In genomic region chr6:2030682-2031244, GRCh38 we compare ENCODE assay signal across 26 cellular contexts.
A peak's percentile ranks its signal among the peaks of the same experiment; 100 is the strongest.
DNase-seq lines count a peak whose midpoint lies in the region; ATAC-seq, FAIRE-seq and TF ChIP-seq lines count a peak whose summit lies in the region.
"Had no signal": no experiment of that assay in that cellular context is flagged by ENCODE, and none has a peak within 500 bp of the region (broad histone marks: within the 10 kb centered on the region; RNA-seq: fewer than 3 reads in every experiment).

No MANE protein-coding gene starts in this region.

- 81% methylated on average over 7 of the region's 7 CpGs for WGBS in mesenchymal stem cell

- H2BK15ac ChIP-seq in mesenchymal stem cell (ENCODE audit: low read depth, poor library complexity, severe bottlenecking) = no peak overlapping the region

- H3K36me3 ChIP-seq in HUES48 (ENCODE audit: control insufficient read depth, insufficient read depth, low read length) (no peaks in the 10 kb centered on the region), endothelial cell of umbilical vein (ENCODE audit: control insufficient read depth in 2 of 2, extremely low read depth in 1 of 2, insufficient read depth in 2 of 2, low read length in 2 of 2) (no peaks in the 10 kb centered on the region), lower lobe of right lung (no peaks in the 10 kb centered on the region), mesenchymal stem cell (ENCODE audit: control insufficient read depth in 1 of 2, insufficient read depth in 2 of 2, low read depth in 1 of 2, low read length in 2 of 2) (no peaks in the 10 kb centered on the region)
- H3K36me3 ChIP-seq: ascending aorta, colonic mucosa had no signal

- H3K79me1 ChIP-seq in mesenchymal stem cell (replicated peaks; ENCODE audit: low read length, poor library complexity, severe bottlenecking) = peaks cover 8% of the 10 kb centered on the region

- H2AFZ ChIP-seq in endothelial cell of umbilical vein (ENCODE audit: low read depth, low read length) = no peak overlapping the region
- H2AFZ ChIP-seq in mesenchymal stem cell (ENCODE audit: low read depth, low read length) = no peak overlapping the region

- H3K23ac ChIP-seq in mesenchymal stem cell (ENCODE audit: low read length in 2 of 2) = no peak overlapping the region

- TF ChIP-seq POLR2A in endothelial cell of umbilical vein (IDR thresholded peaks at IDR 0.05; ENCODE audit: low read depth, low read length) = no peak

- no peak for FAIRE-seq in endothelial cell of umbilical vein (lab: Jason Lieb, UNC)
- FAIRE-seq: G401.6 had no signal

- intact Hi-C loops in endothelial cell of umbilical vein (cut with micrococcal nuclease) (no loop called here), sciatic nerve (cut with DNase I) (no loop called here), lower lobe of right lung (cut with DNase I) (no loop called here)

- H4K91ac ChIP-seq in mesenchymal stem cell (ENCODE audit: low read length) = no peak overlapping the region

- no peak overlapping the region for H2BK120ac ChIP-seq in mesenchymal stem cell (ENCODE audit: low read depth, low read length)

- no peak overlapping the region for H3K4ac ChIP-seq in mesenchymal stem cell (ENCODE audit: low read depth in 1 of 2, low read length in 2 of 2)

- H2AK5ac ChIP-seq in mesenchymal stem cell (ENCODE audit: low read length, severe bottlenecking) = no peak overlapping the region

- H3K4me1 ChIP-seq in HUES48 (ENCODE audit: control insufficient read depth, insufficient read depth, low read length) (peaks cover 7% of the 10 kb centered on the region), endothelial cell of umbilical vein (ENCODE audit: control insufficient read depth, extremely low read depth, insufficient read depth, low read length) (peaks cover 25% of the 10 kb centered on the region), lower lobe of right lung (no peaks in the 10 kb centered on the region), mesenchymal stem cell (ENCODE audit: control insufficient read depth, insufficient read depth, low read depth, low read length) (peaks cover 3% of the 10 kb centered on the region)
- H3K4me1 ChIP-seq: ascending aorta had no signal

- H3K27ac ChIP-seq in HUES48 (ENCODE audit: low read depth, low read length) (peak overlapping the region; percentile 7), endothelial cell of umbilical vein (ENCODE audit: insufficient read depth, low read depth, low read length) (peak overlapping the region; percentile 1), lower lobe of right lung (no peak overlapping the region), mesenchymal stem cell (ENCODE audit: low read length, poor library complexity, severe bottlenecking) (no peak overlapping the region)
- H3K27ac ChIP-seq: ascending aorta, colonic mucosa, epithelial cell of prostate had no signal

- H4K8ac ChIP-seq in mesenchymal stem cell (ENCODE audit: low read length) = no peak overlapping the region

- no peak overlapping the region for H3K14ac ChIP-seq in mesenchymal stem cell (ENCODE audit: low read length in 2 of 2)

- no peaks in the 10 kb centered on the region for H4K20me1 ChIP-seq in endothelial cell of umbilical vein (replicated peaks; ENCODE audit: control insufficient read depth, extremely low read depth, insufficient read depth, low read length)

- H3K4me2 ChIP-seq in endothelial cell of umbilical vein (ENCODE audit: insufficient read depth, low read length) (peak overlapping the region; percentile 2), mesenchymal stem cell (ENCODE audit: low read length, poor library complexity, severe bottlenecking) (no peak overlapping the region)

- H2BK5ac ChIP-seq in mesenchymal stem cell (ENCODE audit: low read depth, low read length, poor library complexity, severe bottlenecking) = no peak overlapping the region

- H3K79me2 ChIP-seq in endothelial cell of umbilical vein (ENCODE audit: control insufficient read depth, insufficient read depth, low read length) = no peaks in the 10 kb centered on the region

- no TSS peak for BruUV-seq in endothelial cell of umbilical vein (replicated peaks; lab: Mats Ljungman, UMichigan)

- H3K4me3 ChIP-seq in HUES48 (ENCODE audit: low read depth, low read length) (no peak overlapping the region), endothelial cell of umbilical vein (replicated peaks in 1 of 3; ENCODE audit: insufficient read depth in 1 of 3, low read depth in 1 of 3, low read length in 3 of 3) (no peak overlapping the region), lower lobe of right lung (no peak overlapping the region), mesenchymal stem cell (ENCODE audit: insufficient read depth in 1 of 2, low read depth in 1 of 2, low read length in 2 of 2) (no peak overlapping the region)
- H3K4me3 ChIP-seq: ascending aorta, colonic mucosa had no signal

- CTCF ChIA-PET in endothelial cell of umbilical vein (lab: Charles Lee) = interaction anchor here (1.3 kb wide), 2 partner anchors 11 to 323 kb away, joined by 3 read pairs; no protein-coding TSS in a partner anchor

- H3K9ac ChIP-seq in HUES48 (ENCODE audit: low read depth, low read length) (no peak overlapping the region), endothelial cell of umbilical vein (replicated peaks; ENCODE audit: extremely low read depth, insufficient read depth, low read length) (no peak overlapping the region), mesenchymal stem cell (ENCODE audit: low read length) (no peak overlapping the region)

- dilution Hi-C loops in endothelial cell of umbilical vein (cut with MboI; ENCODE audit: extremely low pct_ligation_motif_present, low sequenced_read_pairs) = no loop called here

- H2BK12ac ChIP-seq in mesenchymal stem cell (ENCODE audit: low read length in 2 of 2) = no peak overlapping the region

- POLR2A ChIA-PET in endothelial cell of umbilical vein (lab: Charles Lee) = interaction anchor here (0.9 kb wide), 1 partner anchor 420 kb away, joined by 3 read pairs; no protein-coding TSS in a partner anchor

- H3K9me3 ChIP-seq in HUES48 (ENCODE audit: control insufficient read depth, insufficient read depth, low read length) = no peaks in the 10 kb centered on the region
- no peaks in the 10 kb centered on the region for H3K9me3 ChIP-seq in endothelial cell of umbilical vein (replicated peaks; ENCODE audit: control insufficient read depth, insufficient read depth, low read length)
- H3K9me3 ChIP-seq in lower lobe of right lung = no peaks in the 10 kb centered on the region
- H3K9me3 ChIP-seq in mesenchymal stem cell (ENCODE audit: control insufficient read depth, low read length) = no peaks in the 10 kb centered on the region
- H3K9me3 ChIP-seq: ascending aorta, colonic mucosa had no signal

- no peak overlapping the region for H3K18ac ChIP-seq in mesenchymal stem cell (ENCODE audit: low read depth in 1 of 2, low read length in 2 of 2)

- H3K27me3 ChIP-seq in HUES48 (ENCODE audit: control insufficient read depth, insufficient read depth, low read length) (no peaks in the 10 kb centered on the region), endothelial cell of umbilical vein (ENCODE audit: control insufficient read depth in 2 of 2, insufficient read depth in 2 of 2, low read length in 2 of 2) (no peaks in the 10 kb centered on the region), lower lobe of right lung (ENCODE audit: low read depth) (no peaks in the 10 kb centered on the region), mesenchymal stem cell (ENCODE audit: control insufficient read depth in 1 of 2, insufficient read depth in 1 of 2, low read length in 2 of 2) (no peaks in the 10 kb centered on the region)
- H3K27me3 ChIP-seq: ascending aorta, colonic mucosa had no signal

- ATAC-seq in sciatic nerve (no peak), lower lobe of right lung (no peak), GM21381 (IDR thresholded peaks at IDR 0.05; ENCODE audit: unreplicated experiment) (no peak)
- ATAC-seq: activated T-cell treated with anti-CD3 and anti-CD28 coated beads, Interleukin-2, amount 50 U/mL, for 72 hours; CD8-positive, alpha-beta T cell; natural killer cell treated with Interleukin-12 subunit alpha and Interleukin-12 subunit beta and Interleukin-15 and Interleukin-18, amount 100 ng/mL, for 72 hours; Panc1 had no signal

- H3K9me1 ChIP-seq in endothelial cell of umbilical vein (replicated peaks; ENCODE audit: control insufficient read depth, extremely low read depth, insufficient read depth, low read length) = peaks cover 3% of the 10 kb centered on the region

- DNase-seq in DMS153 (lab: John Stamatoyannopoulos, UW) (peak; percentile 43), NCI-H526 treated with DMSO at 0.1 percent for 48 hours (lab: John Stamatoyannopoulos, UW) (peak; percentile 38), endothelial cell of umbilical vein (ENCODE audit: low read depth, low spot score) (peak; percentile 51), sciatic nerve (ENCODE audit: low spot score) (no peak), lower lobe of right lung (no peak), mesenchymal stem cell (no peak)
- DNase-seq: ACHN; activated CD4-positive, alpha-beta T cell treated with anti-CD3 and anti-CD28 coated beads, Interleukin-2, amount 50 U/mL, for 48 hours; activated CD4-positive, CD25-positive, alpha-beta regulatory T cell treated with anti-CD3 and anti-CD28 coated beads, Interleukin-2, amount 50 U/mL, for 72 hours; activated T-cell treated with anti-CD3 and anti-CD28 coated beads, Interleukin-2, amount 50 U/mL, for 72 hours; CD8-positive, alpha-beta T cell; colonic mucosa; effector CD8-positive, alpha-beta T cell; KBM-7; NCI-H1092 treated with DMSO at 0.1 percent for 48 hours; occipital lobe; Right ventricle myocardium superior; stimulated activated CD4-positive, alpha-beta T cell treated with anti-CD3 and anti-CD28 coated beads, Interleukin-15, amount 100 ng/mL, for 24 hours; stimulated activated CD4-positive, alpha-beta T cell treated with anti-CD3 and anti-CD28 coated beads, Interleukin-4, amount 100 ng/mL, for 4 hours had no signal

- no peak for TF ChIP-seq CTCF in endothelial cell of umbilical vein (IDR thresholded peaks at IDR 0.05; ENCODE audit: extremely low read depth in 1 of 2, insufficient read depth in 1 of 2, low read depth in 1 of 2, low read length in 2 of 2)
- TF ChIP-seq CTCF in lower lobe of right lung (IDR thresholded peaks at IDR 0.05) = no peak

TF ChIP-seq in endothelial cell of umbilical vein, 7 proteins besides CTCF, POLR2A, EP300 and RAD21:
- TF ChIP-seq MAX (IDR thresholded peaks at IDR 0.05; ENCODE audit: insufficient read depth, insufficient read length) (no peak), GATA2 (IDR thresholded peaks at IDR 0.05; ENCODE audit: insufficient read depth, insufficient read length, low read depth, low read length) (no peak), JUN (IDR thresholded peaks at IDR 0.05; ENCODE audit: borderline replicate concordance, insufficient read depth, insufficient read length, low read depth) (no peak), MYC (IDR thresholded peaks at IDR 0.05; ENCODE audit: low read depth, low read length) (no peak), POLR2AphosphoS5 (IDR thresholded peaks at IDR 0.05; ENCODE audit: insufficient read depth, low read depth, low read length) (no peak), FOS (IDR thresholded peaks at IDR 0.05; ENCODE audit: borderline replicate concordance, insufficient read depth, low read length) (peak; percentile 30), EZH2 (IDR thresholded peaks at IDR 0.05; ENCODE audit: borderline replicate concordance, low read depth, low read length, severe bottlenecking) (no peak)

Comparison
In these comparisons a context has a peak if more than half of its experiments do, and no peak if none do; other contexts are left out.
1. DNase-seq: peak in DMS153 (single experiment), NCI-H526 treated with DMSO at 0.1 percent for 48 hours (single experiment) and endothelial cell of umbilical vein (single experiment); none in sciatic nerve (single experiment), lower lobe of right lung (single experiment) and mesenchymal stem cell (single experiment).
2. H3K27ac ChIP-seq: peak in HUES48 (single experiment) and endothelial cell of umbilical vein (single experiment); none in lower lobe of right lung (single experiment) and mesenchymal stem cell (single experiment).